In genomic region chr6:14546036-14546435, GRCh38 we compare ENCODE assay signal across 21 cellular contexts.
"Had no signal": no experiment of that assay in that cellular context is flagged by ENCODE, and none has a peak within 500 bp of the region (broad histone marks: within the 10 kb centered on the region; RNA-seq: fewer than 3 reads in every experiment).

No MANE protein-coding gene starts in this region.

- H3K9me3 Mint-ChIP-seq: memory B cell; natural killer cell treated with Interleukin-12 subunit alpha and Interleukin-12 subunit beta and Interleukin-15 and Interleukin-18, amount 100 ng/mL, for 72 hours; neural crest cell; stimulated activated naive CD8-positive, alpha-beta T cell treated with anti-CD3 and anti-CD28 coated beads, Interleukin-15, amount 100 ng/mL, for 72 hours had no signal

- ATAC-seq: foreskin keratinocyte; left lobe of liver; natural killer cell treated with Interleukin-12 subunit alpha and Interleukin-12 subunit beta and Interleukin-15 and Interleukin-18, amount 100 ng/mL, for 72 hours; pancreas; right lobe of liver; stimulated activated naive CD8-positive, alpha-beta T cell treated with anti-CD3 and anti-CD28 coated beads, Interleukin-15, amount 100 ng/mL, for 72 hours had no signal

- H3K4me3 ChIP-seq: coronary artery, esophagus muscularis mucosa, lung, pancreas, right lobe of liver, suprapubic skin, transverse colon, vagina had no signal

- DNase-seq: dermis blood vessel endothelial cell; effector memory CD4-positive, alpha-beta T cell; foreskin keratinocyte; pancreas; right lobe of liver; small intestine; stimulated activated CD4-positive, alpha-beta T cell treated with anti-CD3 and anti-CD28 coated beads, Interleukin-15, amount 100 ng/mL, for 24 hours; stimulated activated CD4-positive, alpha-beta T cell treated with anti-CD3 and anti-CD28 coated beads, Interleukin-2, amount 100 ng/mL, for 48 hours; stimulated activated naive CD4-positive, alpha-beta T cell; stimulated activated naive CD8-positive, alpha-beta T cell treated with anti-CD3 and anti-CD28 coated beads, Interleukin-15, amount 100 ng/mL, for 72 hours; transverse colon had no signal

- H3K4me3 Mint-ChIP-seq: memory B cell; natural killer cell treated with Interleukin-12 subunit alpha and Interleukin-12 subunit beta and Interleukin-15 and Interleukin-18, amount 100 ng/mL, for 72 hours; neural crest cell; stimulated activated naive CD8-positive, alpha-beta T cell treated with anti-CD3 and anti-CD28 coated beads, Interleukin-15, amount 100 ng/mL, for 72 hours had no signal

- H3K36me3 Mint-ChIP-seq: memory B cell; natural killer cell treated with Interleukin-12 subunit alpha and Interleukin-12 subunit beta and Interleukin-15 and Interleukin-18, amount 100 ng/mL, for 72 hours had no signal

- H3K27ac ChIP-seq: coronary artery, esophagus muscularis mucosa, foreskin keratinocyte, neutrophil, pancreas, right lobe of liver, suprapubic skin, transverse colon, vagina had no signal

- H3K27me3 Mint-ChIP-seq: memory B cell had no signal

- H3K27me3 ChIP-seq: esophagus muscularis mucosa, foreskin keratinocyte, neutrophil, pancreas, right lobe of liver, suprapubic skin, transverse colon, vagina had no signal

- H3K4me1 ChIP-seq: foreskin keratinocyte, pancreas, right lobe of liver, vagina had no signal

- H3K27ac Mint-ChIP-seq: memory B cell; natural killer cell treated with Interleukin-12 subunit alpha and Interleukin-12 subunit beta and Interleukin-15 and Interleukin-18, amount 100 ng/mL, for 72 hours; stimulated activated naive CD8-positive, alpha-beta T cell treated with anti-CD3 and anti-CD28 coated beads, Interleukin-15, amount 100 ng/mL, for 72 hours had no signal

- H3K9me3 ChIP-seq: esophagus muscularis mucosa, neutrophil, pancreas, right lobe of liver, suprapubic skin, transverse colon, vagina had no signal

- H3K36me3 ChIP-seq: esophagus muscularis mucosa, neutrophil, pancreas, right lobe of liver, suprapubic skin, transverse colon, vagina had no signal
